Comparison of ENCODE assay signal across 8 cellular contexts in the genomic region with DNA sequence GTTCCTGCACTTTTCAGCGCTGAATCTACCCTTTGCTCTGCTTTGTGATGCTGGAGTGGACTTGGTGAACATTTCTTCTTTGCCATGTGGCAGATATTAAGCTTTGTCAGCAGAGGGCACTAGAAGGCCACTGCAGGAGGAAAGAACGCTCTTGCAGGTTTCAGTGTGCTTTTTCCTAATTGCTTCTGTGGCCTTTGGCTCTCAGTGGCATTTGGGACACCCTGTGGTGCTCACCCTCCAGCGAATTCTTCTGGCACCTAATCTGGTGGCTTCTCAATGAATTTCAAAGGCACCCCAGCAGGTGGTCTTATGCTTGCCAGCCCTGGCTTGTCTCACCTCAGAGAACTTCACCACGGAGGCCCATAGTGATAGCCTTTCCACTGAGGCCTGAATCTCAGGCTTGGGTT.
DNase-seq lines count a peak whose midpoint lies in the region; ATAC-seq and TF ChIP-seq lines count a peak whose summit lies in the region.

No MANE protein-coding gene starts in this region.

- H3K36me3 Mint-ChIP-seq in T-helper 2 cell treated with Interferon-gamma antibody and Interleukin-4, amounts not matched to agents 5 μg/mL and 100 μg/mL, for 36 hours (ENCODE audit: low read depth) = no peaks in the 10 kb centered on the region
- peaks cover 8% of the 10 kb centered on the region for H3K36me3 Mint-ChIP-seq in neural crest cell (ENCODE audit: low read depth)

- H3K27ac ChIP-seq in A673 (ENCODE audit: low read depth, low read length, poor library complexity, severe bottlenecking) = no peak overlapping the region

- H3K4me3 ChIP-seq in A673 (ENCODE audit: low read depth, low read length, poor library complexity, severe bottlenecking) = no peak overlapping the region
- H3K4me3 ChIP-seq in GM06990 (replicated peaks; ENCODE audit: low read depth, low read length) = no peak overlapping the region

- H3K36me3 ChIP-seq in A673 (ENCODE audit: insufficient read depth, low read length, poor library complexity, severe bottlenecking) (no peaks in the 10 kb centered on the region), GM06990 (ENCODE audit: control insufficient read depth, insufficient read depth, low read length) (no peaks in the 10 kb centered on the region)

- DNase-seq in A673 (ENCODE audit: low spot score) = peak; percentile 74
- DNase-seq in GM06990 (ENCODE audit: extremely low read depth, insufficient read length) = no peak
- peak; percentile 78 for DNase-seq in NCI-H1694 treated with DMSO at 0.1 percent for 48 hours (lab: John Stamatoyannopoulos, UW)
- DNase-seq in T-helper 2 cell treated with Interferon-gamma antibody and Interleukin-4, amounts not matched to agents 5 μg/mL and 100 μg/mL, for 36 hours (ENCODE audit: low spot score) = peak; percentile 42
- DNase-seq in epidermal melanocyte (ENCODE audit: insufficient read length, low spot score) = peak; percentile 30
- peak; percentile 22 for DNase-seq in neural crest cell (ENCODE audit: low read depth, low spot score)

- POLR2A ChIA-PET in A673 (lab: Charles Lee; ENCODE audit: low non-redundant PET) = no interaction called here

- CTCF ChIA-PET in A673 (lab: Charles Lee) = interaction anchor here (0.6 to 1.4 kb wide), 5 partner anchors 33 to 494 kb away, joined by 3 to 5 read pairs (median 4); partner anchors contain the start of gene GAD1

- peaks cover 8% of the 10 kb centered on the region for H3K9me3 Mint-ChIP-seq in T-helper 2 cell treated with Interferon-gamma antibody and Interleukin-4, amounts not matched to agents 5 μg/mL and 100 μg/mL, for 36 hours
- peaks cover 10% of the 10 kb centered on the region for H3K9me3 Mint-ChIP-seq in neural crest cell

- ATAC-seq in GM18511 (IDR thresholded peaks at IDR 0.05; ENCODE audit: unreplicated experiment) = no peak
- no peak for ATAC-seq in HG02981 (IDR thresholded peaks at IDR 0.05; ENCODE audit: unreplicated experiment)

- no peak overlapping the region for H3K4me3 Mint-ChIP-seq in T-helper 2 cell treated with Interferon-gamma antibody and Interleukin-4, amounts not matched to agents 5 μg/mL and 100 μg/mL, for 36 hours
- no peak overlapping the region for H3K4me3 Mint-ChIP-seq in neural crest cell

- H3K9me3 ChIP-seq in A673 (ENCODE audit: low read depth, low read length, poor library complexity, severe bottlenecking) = peaks cover 5% of the 10 kb centered on the region

- BruUV-seq in A673 (replicated peaks; lab: Mats Ljungman, UMichigan) = no TSS peak

- no peaks in the 10 kb centered on the region for H3K4me1 ChIP-seq in A673 (ENCODE audit: insufficient read depth, low read length, poor library complexity, severe bottlenecking)

- H3K27me3 ChIP-seq in A673 (replicated peaks; ENCODE audit: insufficient read depth, low read depth, low read length, poor library complexity) (no peaks in the 10 kb centered on the region), GM06990 (replicated peaks; ENCODE audit: control insufficient read depth, insufficient read depth, low read length) (no peaks in the 10 kb centered on the region)

- H3K4me1 Mint-ChIP-seq in T-helper 2 cell treated with Interferon-gamma antibody and Interleukin-4, amounts not matched to agents 5 μg/mL and 100 μg/mL, for 36 hours (ENCODE audit: low read depth) = no peaks in the 10 kb centered on the region
- H3K4me1 Mint-ChIP-seq in neural crest cell = peaks cover 16% of the 10 kb centered on the region

- intact Hi-C loops in A673 (cut with micrococcal nuclease; ENCODE audit: unreplicated experiment) = loop anchor here (1.0 to 5.0 kb wide), 3 partner anchors 36 to 488 kb away; no protein-coding TSS in a partner anchor

- no peak overlapping the region for H3K27ac Mint-ChIP-seq in T-helper 2 cell treated with Interferon-gamma antibody and Interleukin-4, amounts not matched to agents 5 μg/mL and 100 μg/mL, for 36 hours
- no peak overlapping the region for H3K27ac Mint-ChIP-seq in neural crest cell (ENCODE audit: unreplicated experiment)

- peak; percentile 84 for TF ChIP-seq CTCF in A673 (conservative IDR thresholded peaks at IDR 0.05; ENCODE audit: low read depth, low read length)
- peak; percentile 72 for TF ChIP-seq CTCF in GM06990 (IDR thresholded peaks at IDR 0.05; ENCODE audit: insufficient read depth, low read length, poor library complexity, severe bottlenecking)
- TF ChIP-seq CTCF in neural crest cell (conservative IDR thresholded peaks at IDR 0.05) = peak; percentile 82

- no peaks in the 10 kb centered on the region for H3K27me3 Mint-ChIP-seq in T-helper 2 cell treated with Interferon-gamma antibody and Interleukin-4, amounts not matched to agents 5 μg/mL and 100 μg/mL, for 36 hours (ENCODE audit: low read depth)
- H3K27me3 Mint-ChIP-seq in neural crest cell (ENCODE audit: low read depth) = no peaks in the 10 kb centered on the region
